In genomic region chr6:88165877-88166492, GRCh38 we compare ENCODE assay signal across 9 cellular contexts. TPM values are rescaled to one million over a fixed set of nuclear protein-coding genes. Genes with fewer than 3 reads are reported as not detected.
DNase-seq lines count a peak whose midpoint lies in the region; ATAC-seq lines count a peak whose summit lies in the region.
"Had no signal": no experiment of that assay in that cellular context is flagged by ENCODE, and none has a peak within 500 bp of the region (broad histone marks: within the 10 kb centered on the region; RNA-seq: fewer than 3 reads in every experiment).

CNR1 (minus strand) TSS chr6:88166347; CDS start chr6:88145274, 21,073 bp downstream.

- no peaks in the 10 kb centered on the region for H3K9me3 Mint-ChIP-seq in T-helper 2 cell treated with Interferon-gamma antibody and Interleukin-4, amounts not matched to agents 5 μg/mL and 100 μg/mL, for 36 hours
- H3K9me3 Mint-ChIP-seq in naive thymus-derived CD4-positive, alpha-beta T cell = peaks cover 0 to 10% (median 0%) of the 10 kb centered on the region in 11 donors

- no peaks in the 10 kb centered on the region for H3K36me3 Mint-ChIP-seq in T-helper 2 cell treated with Interferon-gamma antibody and Interleukin-4, amounts not matched to agents 5 μg/mL and 100 μg/mL, for 36 hours (ENCODE audit: low read depth)
- peaks cover 0 to 4% (median 3%) of the 10 kb centered on the region in 5 donors for H3K36me3 Mint-ChIP-seq in naive thymus-derived CD4-positive, alpha-beta T cell

- no peaks in the 10 kb centered on the region for H3K36me3 ChIP-seq in esophagus (ENCODE audit: control insufficient read depth in 2 of 2, insufficient read depth in 2 of 2, low read length in 1 of 2)
- H3K36me3 ChIP-seq in naive thymus-derived CD4-positive, alpha-beta T cell (ENCODE audit: control insufficient read depth in 2 of 3, insufficient read depth in 3 of 3, low read length in 3 of 3) = no peaks in the 10 kb centered on the region

- intact Hi-C loops in naive thymus-derived CD4-positive, alpha-beta T cell (cut with micrococcal nuclease) = loop anchor here in 1 of 2 donors (10.0 kb wide), 1 partner anchor 771 kb away; no protein-coding TSS in a partner anchor

- H3K27me3 ChIP-seq in esophagus (ENCODE audit: control insufficient read depth in 1 of 2, insufficient read depth in 2 of 2, low read length in 2 of 2) = peaks cover 5 to 20% of the 10 kb centered on the region in 2 donors
- H3K27me3 ChIP-seq in naive thymus-derived CD4-positive, alpha-beta T cell (ENCODE audit: control insufficient read depth in 2 of 2, insufficient read depth in 2 of 2, low read length in 2 of 2) = peaks cover 0 to 4% of the 10 kb centered on the region in 2 donors

- peaks cover 8 to 10% of the 10 kb centered on the region in 2 donors for H3K4me1 ChIP-seq in esophagus (ENCODE audit: control insufficient read depth in 2 of 2, insufficient read depth in 2 of 2, low read length in 1 of 2)
- H3K4me1 ChIP-seq in naive thymus-derived CD4-positive, alpha-beta T cell (ENCODE audit: control insufficient read depth in 2 of 2, insufficient read depth in 2 of 2, low read length in 2 of 2) = no peaks in the 10 kb centered on the region

- DNase-seq in NCI-H1417 (lab: John Stamatoyannopoulos, UW) (peak; percentile 25 to 77 (median 77)), NCI-H1417 treated with DMSO at 0.1 percent for 48 hours (lab: John Stamatoyannopoulos, UW) (no peak), KBM-7 (peak; percentile 39), OCI-M2 (lab: John Stamatoyannopoulos, UW; ENCODE audit: unreplicated experiment) (no peak)
- DNase-seq in T-helper 2 cell treated with Interferon-gamma antibody and Interleukin-4, amounts not matched to agents 5 μg/mL and 100 μg/mL, for 36 hours (ENCODE audit: low spot score) = no peak
- peak in 1 of 9 donors; percentile 25 for DNase-seq in naive thymus-derived CD4-positive, alpha-beta T cell

- 1 to 2% methylated on average over 60 to 76 of the region's 76 CpGs for WGBS in esophagus, 2 donors

- peaks cover 0 to 4% of the 10 kb centered on the region in 2 donors for H3K9me3 ChIP-seq in esophagus (ENCODE audit: control insufficient read depth in 2 of 2, insufficient read depth in 1 of 2, low read depth in 1 of 2, low read length in 1 of 2)
- H3K9me3 ChIP-seq in naive thymus-derived CD4-positive, alpha-beta T cell (ENCODE audit: control insufficient read depth in 2 of 3, low read length in 3 of 3) = no peaks in the 10 kb centered on the region

- CTCF ChIA-PET in naive thymus-derived CD4-positive, alpha-beta T cell (lab: Charles Lee) = no interaction called here

- H3K4me3 ChIP-seq in esophagus (ENCODE audit: low read depth in 1 of 2, low read length in 2 of 2) = peak within 1 kb of the TSS; percentile 52 to 53
- no peak within 1 kb of the TSS for H3K4me3 ChIP-seq in naive thymus-derived CD4-positive, alpha-beta T cell (ENCODE audit: low read length)

- peaks cover 3% of the 10 kb centered on the region for H3K4me1 Mint-ChIP-seq in T-helper 2 cell treated with Interferon-gamma antibody and Interleukin-4, amounts not matched to agents 5 μg/mL and 100 μg/mL, for 36 hours (ENCODE audit: low read depth)
- H3K4me1 Mint-ChIP-seq in naive thymus-derived CD4-positive, alpha-beta T cell = peaks cover 5 to 19% (median 14%) of the 10 kb centered on the region in 7 donors

- in situ Hi-C loops in KBM-7 (cut with MboI; ENCODE audit: low pct_unique_long_range_greater_than_20kb, low sequenced_read_pairs) = no loop called here

- peak within 1 kb of the TSS in 1 of 2 donors; percentile 16 for H3K27ac ChIP-seq in esophagus (ENCODE audit: low read depth in 2 of 2, low read length in 1 of 2)
- no peak within 1 kb of the TSS for H3K27ac ChIP-seq in naive thymus-derived CD4-positive, alpha-beta T cell (ENCODE audit: low read depth, low read length)
- H3K27ac ChIP-seq: C4-2B had no signal

- no peak within 1 kb of the TSS for H3K27ac Mint-ChIP-seq in T-helper 2 cell treated with Interferon-gamma antibody and Interleukin-4, amounts not matched to agents 5 μg/mL and 100 μg/mL, for 36 hours
- H3K27ac Mint-ChIP-seq in naive thymus-derived CD4-positive, alpha-beta T cell = no peak within 1 kb of the TSS

- peak; percentile 58 for ATAC-seq in GM21528 (IDR thresholded peaks at IDR 0.05; ENCODE audit: low FRiP score, unreplicated experiment)
- peak; percentile 40 for ATAC-seq in naive thymus-derived CD4-positive, alpha-beta T cell

- peak within 1 kb of the TSS; percentile 71 for H3K4me3 Mint-ChIP-seq in T-helper 2 cell treated with Interferon-gamma antibody and Interleukin-4, amounts not matched to agents 5 μg/mL and 100 μg/mL, for 36 hours
- H3K4me3 Mint-ChIP-seq in naive thymus-derived CD4-positive, alpha-beta T cell = peak within 1 kb of the TSS; percentile 10 to 84 (median 74)

- peaks cover 73% of the 10 kb centered on the region for H3K27me3 Mint-ChIP-seq in T-helper 2 cell treated with Interferon-gamma antibody and Interleukin-4, amounts not matched to agents 5 μg/mL and 100 μg/mL, for 36 hours (ENCODE audit: low read depth)
- H3K27me3 Mint-ChIP-seq in naive thymus-derived CD4-positive, alpha-beta T cell = peaks cover 69 to 81% (median 76%) of the 10 kb centered on the region in 5 donors

- POLR2A ChIA-PET in naive thymus-derived CD4-positive, alpha-beta T cell (lab: Charles Lee) = no interaction called here

RNA-seq across cellular contexts. Expression of gene CNR1, which starts in this region (rescaled TPM):
- under 1 TPM; 0.74 to 0.77 TPM for polyA plus RNA-seq in esophagus
- not detected for total RNA-seq in naive thymus-derived CD4-positive, alpha-beta T cell
- polyA plus RNA-seq in naive thymus-derived CD4-positive, alpha-beta T cell = not detected

Comparison
In these comparisons a context has a peak if more than half of its experiments do, and no peak if none do; other contexts are left out.
1. DNase-seq: peak in NCI-H1417 (3 of 3) and KBM-7 (single experiment); none in NCI-H1417 treated with DMSO at 0.1 percent for 48 hours (single experiment), T-helper 2 cell treated with Interferon-gamma antibody and Interleukin-4, amounts not matched to agents 5 μg/mL and 100 μg/mL, for 36 hours (single experiment) and OCI-M2 (single experiment).
2. Peak in ATAC-seq in naive thymus-derived CD4-positive, alpha-beta T cell; RNA of the gene not detected or under 1 TPM.